1 cellular context compared by ENCODE assay signal in the genomic region with DNA sequence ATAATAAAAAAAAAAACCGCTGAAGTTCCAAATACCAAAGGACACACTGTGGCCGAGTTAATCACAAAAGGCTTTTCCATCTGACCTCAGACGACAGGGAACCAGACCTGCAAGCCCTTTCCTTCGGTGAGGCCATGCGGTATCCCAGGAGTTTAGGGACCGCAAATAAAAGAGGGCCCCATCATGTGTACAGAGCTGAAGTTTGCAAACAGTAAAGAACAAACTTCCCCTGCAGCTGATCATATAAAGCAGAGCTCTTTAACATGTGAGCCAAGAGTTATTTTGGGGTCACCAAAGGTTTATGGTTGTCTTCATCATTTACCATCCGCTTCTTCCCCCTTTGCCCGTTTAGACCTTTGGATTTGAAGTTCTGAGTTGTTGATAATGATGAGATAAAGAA.
TF ChIP-seq lines count a peak whose summit lies in the region.

No MANE protein-coding gene starts in this region.

TF ChIP-seq in HepG2, 621 proteins besides CTCF, POLR2A, EP300 and RAD21 (continued from another document and continues in another):
- TF ChIP-seq, protein P1, sequence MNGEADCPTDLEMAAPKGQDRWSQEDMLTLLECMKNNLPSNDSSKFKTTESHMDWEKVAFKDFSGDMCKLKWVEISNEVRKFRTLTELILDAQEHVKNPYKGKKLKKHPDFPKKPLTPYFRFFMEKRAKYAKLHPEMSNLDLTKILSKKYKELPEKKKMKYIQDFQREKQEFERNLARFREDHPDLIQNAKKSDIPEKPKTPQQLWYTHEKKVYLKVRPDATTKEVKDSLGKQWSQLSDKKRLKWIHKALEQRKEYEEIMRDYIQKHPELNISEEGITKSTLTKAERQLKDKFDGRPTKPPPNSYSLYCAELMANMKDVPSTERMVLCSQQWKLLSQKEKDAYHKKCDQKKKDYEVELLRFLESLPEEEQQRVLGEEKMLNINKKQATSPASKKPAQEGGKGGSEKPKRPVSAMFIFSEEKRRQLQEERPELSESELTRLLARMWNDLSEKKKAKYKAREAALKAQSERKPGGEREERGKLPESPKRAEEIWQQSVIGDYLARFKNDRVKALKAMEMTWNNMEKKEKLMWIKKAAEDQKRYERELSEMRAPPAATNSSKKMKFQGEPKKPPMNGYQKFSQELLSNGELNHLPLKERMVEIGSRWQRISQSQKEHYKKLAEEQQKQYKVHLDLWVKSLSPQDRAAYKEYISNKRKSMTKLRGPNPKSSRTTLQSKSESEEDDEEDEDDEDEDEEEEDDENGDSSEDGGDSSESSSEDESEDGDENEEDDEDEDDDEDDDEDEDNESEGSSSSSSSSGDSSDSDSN (CRISPR knock-in tag; IDR thresholded peaks at IDR 0.05), result peak; percentile 62; the same call in 1 of the 2 replicates
- peak in 1 of 2 experiments; percentile 62; a peak in 2 of 4 replicates for TF ChIP-seq KLF16 (CRISPR knock-in tag; IDR thresholded peaks at IDR 0.05)
- no peak for TF ChIP-seq KMT2B (CRISPR knock-in tag; IDR thresholded peaks at IDR 0.05)
- no peak for TF ChIP-seq SOX13 (IDR thresholded peaks at IDR 0.05)
- TF ChIP-seq SOX13 (CRISPR knock-in tag; conservative IDR thresholded peaks at IDR 0.05 in 1 of 2, IDR thresholded peaks at IDR 0.05 in 1 of 2), result peak in 1 of 2 experiments; percentile 51; a peak in 1 of 4 replicates
- no peak for TF ChIP-seq ZSCAN22 (CRISPR knock-in tag; IDR thresholded peaks at IDR 0.05)
- TF ChIP-seq GATAD2A (CRISPR knock-in tag; IDR thresholded peaks at IDR 0.05), result peak; percentile 75
- no peak for TF ChIP-seq ZNF547 (CRISPR knock-in tag; IDR thresholded peaks at IDR 0.05)
- TF ChIP-seq MEIS2 (CRISPR knock-in tag; IDR thresholded peaks at IDR 0.05), result peak; percentile 59; the same call in 1 of the 2 replicates
- no peak for TF ChIP-seq ZNF569 (CRISPR knock-in tag; IDR thresholded peaks at IDR 0.05; ENCODE audit: borderline replicate concordance)
- TF ChIP-seq ZFP1 (CRISPR knock-in tag; IDR thresholded peaks at IDR 0.05), result 0 out of 2 replicates have a peak, but pooled peaks have one; percentile 23
- peak; percentile 35; the same call in 1 of the 2 replicates for TF ChIP-seq FOXK1 (CRISPR knock-in tag; IDR thresholded peaks at IDR 0.05; ENCODE audit: borderline replicate concordance, low read depth)
- TF ChIP-seq NFIC (IDR thresholded peaks at IDR 0.05; ENCODE audit: low read length), result peak; percentile 61; the same call in 1 of the 2 replicates
- TF ChIP-seq ZGPAT (CRISPR knock-in tag; IDR thresholded peaks at IDR 0.05), result peak; percentile 59; the same call in 1 of the 2 replicates
- TF ChIP-seq MYC (CRISPR knock-in tag; IDR thresholded peaks at IDR 0.05; ENCODE audit: borderline replicate concordance), result peak; percentile 42; the same call in 1 of the 2 replicates
- peak; percentile 78 for TF ChIP-seq ARID5B (CRISPR knock-in tag; IDR thresholded peaks at IDR 0.05)
- 0 out of 2 replicates have a peak, but pooled peaks have one; percentile 21 for TF ChIP-seq HOXA3 (CRISPR knock-in tag; IDR thresholded peaks at IDR 0.05)
- TF ChIP-seq HHEX (CRISPR knock-in tag; IDR thresholded peaks at IDR 0.05), result peak; percentile 68; the same call in 1 of the 2 replicates
- peak; percentile 69 for TF ChIP-seq NR2F6 (IDR thresholded peaks at IDR 0.05)
- TF ChIP-seq NR2F6 (CRISPR knock-in tag; IDR thresholded peaks at IDR 0.05), result peak; percentile 58; the same call in 1 of the 2 replicates
- no peak for TF ChIP-seq ATF2 (CRISPR knock-in tag; IDR thresholded peaks at IDR 0.05)
- no peak for TF ChIP-seq NFE2L2 (IDR thresholded peaks at IDR 0.05; ENCODE audit: low read length)
- TF ChIP-seq JDP2 (CRISPR knock-in tag; IDR thresholded peaks at IDR 0.05; ENCODE audit: borderline replicate concordance), result no peak
- no peak for TF ChIP-seq LCORL (IDR thresholded peaks at IDR 0.05)
- TF ChIP-seq LCORL (CRISPR knock-in tag; IDR thresholded peaks at IDR 0.05), result peak; percentile 83
- TF ChIP-seq ZNF337 (CRISPR knock-in tag; IDR thresholded peaks at IDR 0.05; ENCODE audit: borderline replicate concordance, low read depth), result no peak
- no peak for TF ChIP-seq ZNF670 (CRISPR knock-in tag; IDR thresholded peaks at IDR 0.05; ENCODE audit: borderline replicate concordance)
- no peak for TF ChIP-seq ZBTB43 (CRISPR knock-in tag; conservative IDR thresholded peaks at IDR 0.05)
- TF ChIP-seq BCL6 (CRISPR knock-in tag; IDR thresholded peaks at IDR 0.05), result peak; percentile 75
- no peak for TF ChIP-seq SOX6 (IDR thresholded peaks at IDR 0.05)
- peak; percentile 64; the same call in 1 of the 2 replicates for TF ChIP-seq SOX6 (CRISPR knock-in tag; IDR thresholded peaks at IDR 0.05)
- TF ChIP-seq ZNF678 (CRISPR knock-in tag; IDR thresholded peaks at IDR 0.05), result no peak
- TF ChIP-seq RFX1 (IDR thresholded peaks at IDR 0.05), result no peak
- peak; percentile 16; the same call in 1 of the 2 replicates for TF ChIP-seq FOSL2 (CRISPR knock-in tag; IDR thresholded peaks at IDR 0.05)
- no peak for TF ChIP-seq NCOA5 (CRISPR knock-in tag; IDR thresholded peaks at IDR 0.05)
- TF ChIP-seq ZNF605 (CRISPR knock-in tag; IDR thresholded peaks at IDR 0.05), result no peak
- TF ChIP-seq ATF5 (CRISPR knock-in tag; IDR thresholded peaks at IDR 0.05; ENCODE audit: low read depth), result no peak
- no peak for TF ChIP-seq ZNF773 (CRISPR knock-in tag; IDR thresholded peaks at IDR 0.05; ENCODE audit: borderline replicate concordance)
- TF ChIP-seq SMAD1 (CRISPR knock-in tag; IDR thresholded peaks at IDR 0.05; ENCODE audit: borderline replicate concordance, low read depth), result no peak
- TF ChIP-seq, protein P2, sequence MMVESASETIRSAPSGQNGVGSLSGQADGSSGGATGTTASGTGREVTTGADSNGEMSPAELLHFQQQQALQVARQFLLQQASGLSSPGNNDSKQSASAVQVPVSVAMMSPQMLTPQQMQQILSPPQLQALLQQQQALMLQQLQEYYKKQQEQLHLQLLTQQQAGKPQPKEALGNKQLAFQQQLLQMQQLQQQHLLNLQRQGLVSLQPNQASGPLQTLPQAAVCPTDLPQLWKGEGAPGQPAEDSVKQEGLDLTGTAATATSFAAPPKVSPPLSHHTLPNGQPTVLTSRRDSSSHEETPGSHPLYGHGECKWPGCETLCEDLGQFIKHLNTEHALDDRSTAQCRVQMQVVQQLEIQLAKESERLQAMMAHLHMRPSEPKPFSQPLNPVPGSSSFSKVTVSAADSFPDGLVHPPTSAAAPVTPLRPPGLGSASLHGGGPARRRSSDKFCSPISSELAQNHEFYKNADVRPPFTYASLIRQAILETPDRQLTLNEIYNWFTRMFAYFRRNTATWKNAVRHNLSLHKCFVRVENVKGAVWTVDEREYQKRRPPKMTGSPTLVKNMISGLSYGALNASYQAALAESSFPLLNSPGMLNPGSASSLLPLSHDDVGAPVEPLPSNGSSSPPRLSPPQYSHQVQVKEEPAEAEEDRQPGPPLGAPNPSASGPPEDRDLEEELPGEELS (CRISPR knock-in tag; IDR thresholded peaks at IDR 0.05), result peak; percentile 76
- TF ChIP-seq SALL1 (CRISPR knock-in tag; IDR thresholded peaks at IDR 0.05), result peak; percentile 51
- TF ChIP-seq, protein P3, sequence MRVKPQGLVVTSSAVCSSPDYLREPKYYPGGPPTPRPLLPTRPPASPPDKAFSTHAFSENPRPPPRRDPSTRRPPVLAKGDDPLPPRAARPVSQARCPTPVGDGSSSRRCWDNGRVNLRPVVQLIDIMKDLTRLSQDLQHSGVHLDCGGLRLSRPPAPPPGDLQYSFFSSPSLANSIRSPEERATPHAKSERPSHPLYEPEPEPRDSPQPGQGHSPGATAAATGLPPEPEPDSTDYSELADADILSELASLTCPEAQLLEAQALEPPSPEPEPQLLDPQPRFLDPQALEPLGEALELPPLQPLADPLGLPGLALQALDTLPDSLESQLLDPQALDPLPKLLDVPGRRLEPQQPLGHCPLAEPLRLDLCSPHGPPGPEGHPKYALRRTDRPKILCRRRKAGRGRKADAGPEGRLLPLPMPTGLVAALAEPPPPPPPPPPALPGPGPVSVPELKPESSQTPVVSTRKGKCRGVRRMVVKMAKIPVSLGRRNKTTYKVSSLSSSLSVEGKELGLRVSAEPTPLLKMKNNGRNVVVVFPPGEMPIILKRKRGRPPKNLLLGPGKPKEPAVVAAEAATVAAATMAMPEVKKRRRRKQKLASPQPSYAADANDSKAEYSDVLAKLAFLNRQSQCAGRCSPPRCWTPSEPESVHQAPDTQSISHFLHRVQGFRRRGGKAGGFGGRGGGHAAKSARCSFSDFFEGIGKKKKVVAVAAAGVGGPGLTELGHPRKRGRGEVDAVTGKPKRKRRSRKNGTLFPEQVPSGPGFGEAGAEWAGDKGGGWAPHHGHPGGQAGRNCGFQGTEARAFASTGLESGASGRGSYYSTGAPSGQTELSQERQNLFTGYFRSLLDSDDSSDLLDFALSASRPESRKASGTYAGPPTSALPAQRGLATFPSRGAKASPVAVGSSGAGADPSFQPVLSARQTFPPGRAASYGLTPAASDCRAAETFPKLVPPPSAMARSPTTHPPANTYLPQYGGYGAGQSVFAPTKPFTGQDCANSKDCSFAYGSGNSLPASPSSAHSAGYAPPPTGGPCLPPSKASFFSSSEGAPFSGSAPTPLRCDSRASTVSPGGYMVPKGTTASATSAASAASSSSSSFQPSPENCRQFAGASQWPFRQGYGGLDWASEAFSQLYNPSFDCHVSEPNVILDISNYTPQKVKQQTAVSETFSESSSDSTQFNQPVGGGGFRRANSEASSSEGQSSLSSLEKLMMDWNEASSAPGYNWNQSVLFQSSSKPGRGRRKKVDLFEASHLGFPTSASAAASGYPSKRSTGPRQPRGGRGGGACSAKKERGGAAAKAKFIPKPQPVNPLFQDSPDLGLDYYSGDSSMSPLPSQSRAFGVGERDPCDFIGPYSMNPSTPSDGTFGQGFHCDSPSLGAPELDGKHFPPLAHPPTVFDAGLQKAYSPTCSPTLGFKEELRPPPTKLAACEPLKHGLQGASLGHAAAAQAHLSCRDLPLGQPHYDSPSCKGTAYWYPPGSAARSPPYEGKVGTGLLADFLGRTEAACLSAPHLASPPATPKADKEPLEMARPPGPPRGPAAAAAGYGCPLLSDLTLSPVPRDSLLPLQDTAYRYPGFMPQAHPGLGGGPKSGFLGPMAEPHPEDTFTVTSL (CRISPR knock-in tag; IDR thresholded peaks at IDR 0.05; ENCODE audit: borderline replicate concordance), result peak; percentile 52; the same call in 1 of the 2 replicates
- TF ChIP-seq ZNF777 (CRISPR knock-in tag; IDR thresholded peaks at IDR 0.05), result 0 out of 2 replicates have a peak, but pooled peaks have one; percentile 38
- TF ChIP-seq SAP130 (CRISPR knock-in tag; IDR thresholded peaks at IDR 0.05; ENCODE audit: low read depth), result peak; percentile 24; the same call in 1 of the 2 replicates
- TF ChIP-seq ZNF709 (CRISPR knock-in tag; IDR thresholded peaks at IDR 0.05), result 0 out of 2 replicates have a peak, but pooled peaks have one; percentile 46
